ENCODE assay signal across 1 cellular context in genomic region chr6:34888874-34889555, GRCh38.
TF ChIP-seq lines count a peak whose summit lies in the region.

Gene ANKS1A (plus strand): TSS chr6:34889255. CDS start chr6:34889403, 148 bp downstream.

TF ChIP-seq in K562, 482 proteins besides CTCF, POLR2A, EP300 and RAD21 (continued from another document and continues in another):
- TF ChIP-seq GABPA (tag; conservative IDR thresholded peaks at IDR 0.05; ENCODE audit: low read depth) (peak; percentile 94), ZNF583 (CRISPR knock-in tag; IDR thresholded peaks at IDR 0.05) (no peak), JUND (IDR thresholded peaks at IDR 0.05; ENCODE audit: borderline replicate concordance, low read depth, low read length) (peak; percentile 58), JUND (tag; IDR thresholded peaks at IDR 0.05; ENCODE audit: borderline replicate concordance, low read depth, low read length) (no peak; the same call in 2 of the 3 replicates), CREB1 (IDR thresholded peaks at IDR 0.05) (peak; percentile 96), CREB1 (CRISPR knock-in tag; IDR thresholded peaks at IDR 0.05) (peak; percentile 96), CEBPB (tag; IDR thresholded peaks at IDR 0.05) (no peak), TRIM28 (IDR thresholded peaks at IDR 0.05) (no peak; the same call in 1 of the 2 replicates), KAT2B (IDR thresholded peaks at IDR 0.05; ENCODE audit: low read depth, low read length) (no peak), ETS1 (conservative IDR thresholded peaks at IDR 0.05; ENCODE audit: control insufficient read depth, low read depth, low read length) (peak; percentile 83), SFPQ (IDR thresholded peaks at IDR 0.05; ENCODE audit: low read depth, low read length) (no peak), SMARCB1 (IDR thresholded peaks at IDR 0.05; ENCODE audit: insufficient read length, low read depth) (no peak), FIP1L1 (IDR thresholded peaks at IDR 0.05; ENCODE audit: low read depth, low read length, poor library complexity, severe bottlenecking) (no peak), ZNF253 (CRISPR knock-in tag; conservative IDR thresholded peaks at IDR 0.05) (no peak), YBX1 (IDR thresholded peaks at IDR 0.05) (no peak), CEBPG (CRISPR knock-in tag; IDR thresholded peaks at IDR 0.05) (no peak), CEBPG (tag; conservative IDR thresholded peaks at IDR 0.05 in 1 of 2, IDR thresholded peaks at IDR 0.05 in 1 of 2) (no peak), SOX6 (IDR thresholded peaks at IDR 0.05) (peak; percentile 34; the same call in 1 of the 2 replicates), PTBP1 (IDR thresholded peaks at IDR 0.05; ENCODE audit: low read depth, low read length) (no peak), MBD1 (CRISPR knock-in tag; IDR thresholded peaks at IDR 0.05) (no peak), TAF1 (IDR thresholded peaks at IDR 0.05; ENCODE audit: control insufficient read depth, extremely low read depth, insufficient read depth, low read length, severe bottlenecking) (peak; percentile 37), FOXP1 (CRISPR knock-in tag; IDR thresholded peaks at IDR 0.05) (no peak), BHLHE40 (IDR thresholded peaks at IDR 0.05; ENCODE audit: low read length) (peak; percentile 57), MCM2 (IDR thresholded peaks at IDR 0.05; ENCODE audit: low read depth) (no peak), C11orf30 (IDR thresholded peaks at IDR 0.05; ENCODE audit: low read depth) (peak; percentile 2), SAP30 (IDR thresholded peaks at IDR 0.05; ENCODE audit: borderline replicate concordance, insufficient read depth, low read depth, low read length, poor library complexity, severe bottlenecking) (peak; percentile 84), ZBTB17 (CRISPR knock-in tag; IDR thresholded peaks at IDR 0.05) (no peak), ZBED1 (IDR thresholded peaks at IDR 0.05) (no peak), PHB (CRISPR knock-in tag; IDR thresholded peaks at IDR 0.05) (peak; percentile 95), FOXJ3 (CRISPR knock-in tag; IDR thresholded peaks at IDR 0.05) (no peak), HOXB6 (CRISPR knock-in tag; IDR thresholded peaks at IDR 0.05; ENCODE audit: borderline replicate concordance) (no peak), RNF219 (CRISPR knock-in tag; IDR thresholded peaks at IDR 0.05) (no peak), AFF1 (IDR thresholded peaks at IDR 0.05; ENCODE audit: low read depth in 1 of 2, partially characterized antibody in 2 of 2) (peak in 1 of 2 experiments; percentile 86), ID3 (CRISPR knock-in tag; IDR thresholded peaks at IDR 0.05) (no peak), ID3 (tag; IDR thresholded peaks at IDR 0.05) (no peak), TRIM24 (IDR thresholded peaks at IDR 0.05) (no peak), IRF9 (tag; IDR thresholded peaks at IDR 0.05) (no peak), ATF3 (IDR thresholded peaks at IDR 0.05) (peak; percentile 50), ATF3 (CRISPR knock-in tag; conservative IDR thresholded peaks at IDR 0.05) (peak; percentile 65; the same call in 1 of the 2 replicates), ILK (tag; IDR thresholded peaks at IDR 0.05; ENCODE audit: borderline replicate concordance, low read depth) (no peak), ZNF174 (CRISPR knock-in tag; IDR thresholded peaks at IDR 0.05) (no peak), ZFP36 (IDR thresholded peaks at IDR 0.05; ENCODE audit: low read depth, low read length, partially characterized antibody) (peak; percentile 9), ZNF398 (CRISPR knock-in tag; IDR thresholded peaks at IDR 0.05) (no peak), ZNF740 (CRISPR knock-in tag; IDR thresholded peaks at IDR 0.05) (peak; percentile 92), ZNF740 (tag; IDR thresholded peaks at IDR 0.05) (no peak; a peak in 1 of 4 replicates), ZBTB26 (CRISPR knock-in tag; IDR thresholded peaks at IDR 0.05) (no peak), MAFG (tag; conservative IDR thresholded peaks at IDR 0.05) (no peak), NCOA2 (IDR thresholded peaks at IDR 0.05; ENCODE audit: partially characterized antibody in 2 of 2) (no peak), SNAPC5 (CRISPR knock-in tag; IDR thresholded peaks at IDR 0.05) (no peak), ELF2 (CRISPR knock-in tag; IDR thresholded peaks at IDR 0.05) (peak; percentile 88), TEAD2 (tag; IDR thresholded peaks at IDR 0.05) (no peak)
